In the genomic region with DNA sequence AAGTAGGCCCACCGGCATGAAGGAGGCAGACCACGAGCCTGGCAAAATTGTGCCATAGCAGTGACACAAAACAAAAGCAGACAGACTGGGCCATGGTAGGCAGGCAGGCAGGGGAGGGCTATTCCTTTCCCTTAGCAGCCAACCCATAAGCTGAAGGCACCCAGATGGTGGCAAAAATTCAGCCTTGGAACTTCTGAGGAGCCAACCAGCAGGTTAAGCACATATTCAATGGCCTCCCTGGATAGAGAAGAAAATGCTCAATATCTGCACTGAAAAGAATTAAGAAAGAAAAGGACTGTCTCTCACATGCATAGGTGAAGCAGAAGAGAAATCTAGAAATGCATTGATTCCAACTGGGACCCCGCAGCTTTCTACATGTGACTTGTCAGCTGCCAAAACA, we compare ENCODE assay signal across 22 cellular contexts. TPM values are rescaled to one million over a fixed set of nuclear protein-coding genes. Genes with fewer than 3 reads are reported as not detected.
DNase-seq lines count a peak whose midpoint lies in the region; ATAC-seq and TF ChIP-seq lines count a peak whose summit lies in the region.
"Had no signal": no experiment of that assay in that cellular context is flagged by ENCODE, and none has a peak within 500 bp of the region (broad histone marks: within the 10 kb centered on the region; RNA-seq: fewer than 3 reads in every experiment).

No MANE protein-coding gene starts in this region.

- H3F3A ChIP-seq in GM23248 (ENCODE audit: insufficient read depth): peaks cover 38% of the 10 kb centered on the region

- H3K27ac Mint-ChIP-seq in brain (peak overlapping the region; percentile 72 to 100 (median 97)), memory B cell (no peak overlapping the region)
- H3K27ac Mint-ChIP-seq: activated naive CD4-positive, alpha-beta T cell treated with anti-CD3 and anti-CD28 coated beads for 36 hours had no signal

- H3K9me2 ChIP-seq in GM23248 (ENCODE audit: insufficient read depth): no peaks in the 10 kb centered on the region

- H3K4me1 ChIP-seq in GM23248 (ENCODE audit: insufficient read depth): peaks cover 61% of the 10 kb centered on the region
- peaks cover 27 to 91% (median 61%) of the 10 kb centered on the region in 4 donors for H3K4me1 ChIP-seq in stomach

- TF ChIP-seq EP300 in stomach (IDR thresholded peaks at IDR 0.05): no peak

- no peaks in the 10 kb centered on the region for H4K20me1 ChIP-seq in GM23248 (ENCODE audit: insufficient read depth)

- peaks cover 95% of the 10 kb centered on the region for H3K4me1 Mint-ChIP-seq in brain
- H3K4me1 Mint-ChIP-seq in memory B cell: peaks cover 18% of the 10 kb centered on the region

- H3K79me2 ChIP-seq in GM23248 (ENCODE audit: insufficient read depth): peaks cover 95% of the 10 kb centered on the region

- intact Hi-C loops in stomach (cut with DNase I; ENCODE audit: low total_unique reads): no loop called here

- H3K4me2 ChIP-seq in GM23248 (ENCODE audit: unreplicated experiment): peak overlapping the region; percentile 98

- no peak for TF ChIP-seq POLR2A in stomach (IDR thresholded peaks at IDR 0.05)

- peaks cover 4% of the 10 kb centered on the region for H3K27me3 Mint-ChIP-seq in brain
- no peaks in the 10 kb centered on the region for H3K27me3 Mint-ChIP-seq in memory B cell

- H3K27ac ChIP-seq in GM23248: no peak overlapping the region
- H3K27ac ChIP-seq in stomach: peak overlapping the region in 4 of 5 donors; percentile 38 to 89 (median 66)
- H3K27ac ChIP-seq: psoas muscle, VCaP had no signal

- H2AFZ ChIP-seq in GM23248: no peak overlapping the region

- no peaks in the 10 kb centered on the region for H3K9me3 ChIP-seq in GM23248 (ENCODE audit: low read depth)
- no peaks in the 10 kb centered on the region for H3K9me3 ChIP-seq in stomach
- H3K9me3 ChIP-seq: HAP-1, psoas muscle, upper lobe of left lung had no signal

- TF ChIP-seq CTCF in brain (conservative IDR thresholded peaks at IDR 0.05) (no peak), stomach (IDR thresholded peaks at IDR 0.05) (no peak)

- 83 to 86% methylated on average over 3 of the region's 3 CpGs for WGBS in GM23248 (ENCODE audit: low coverage in 1 of 2, low lambda C conversion rate in 2 of 2, missing lambda C conversion rate in 2 of 2), 2 experiments
- 71 to 92% (median 89%) methylated on average over 3 of the region's 3 CpGs for WGBS in stomach, 5 donors

- H3K4me3 Mint-ChIP-seq in brain (peak overlapping the region; percentile 86 to 93 (median 87)), memory B cell (peak overlapping the region; percentile 30)
- H3K4me3 Mint-ChIP-seq: activated naive CD4-positive, alpha-beta T cell treated with anti-CD3 and anti-CD28 coated beads for 36 hours had no signal

- H3K27me3 ChIP-seq in GM23248 (replicated peaks; ENCODE audit: insufficient read depth): no peaks in the 10 kb centered on the region
- H3K27me3 ChIP-seq in stomach: no peaks in the 10 kb centered on the region
- H3K27me3 ChIP-seq: upper lobe of left lung had no signal

- H3K9me3 Mint-ChIP-seq in brain (no peaks in the 10 kb centered on the region), memory B cell (no peaks in the 10 kb centered on the region)
- H3K9me3 Mint-ChIP-seq: activated naive CD4-positive, alpha-beta T cell treated with anti-CD3 and anti-CD28 coated beads for 36 hours had no signal

- in situ Hi-C loops in GM23248 (cut with MboI): no loop called here

- H3K4me3 ChIP-seq in GM23248 (peak overlapping the region; percentile 75), stomach (no peak overlapping the region)
- H3K4me3 ChIP-seq: HAP-1 had no signal

- H3K36me3 Mint-ChIP-seq in brain: no peaks in the 10 kb centered on the region
- H3K36me3 Mint-ChIP-seq in memory B cell: no peaks in the 10 kb centered on the region

- DNase-seq in GM23248 (no peak), memory B cell (ENCODE audit: low spot score in 2 of 2) (no peak), stomach (no peak), HK-2 (ENCODE audit: unreplicated experiment) (no peak)
- no peak for DNase-seq in stimulated activated CD4-positive, alpha-beta T cell treated with anti-CD3 and anti-CD28 coated beads, Interleukin-2, amount 100 ng/mL, for 24 hours
- DNase-seq: activated CD4-positive, alpha-beta T cell treated with anti-CD3 and anti-CD28 coated beads, Interleukin-2, amount 50 U/mL, for 48 hours; activated naive CD4-positive, alpha-beta T cell treated with anti-CD3 and anti-CD28 coated beads for 36 hours; activated T-cell treated with anti-CD3 and anti-CD28 coated beads, Interleukin-2, amount 50 U/mL, for 1 hour; aorta; KG1; NCI-H1048; NCI-H2029; NCI-H510A treated with DMSO at 0.1 percent for 48 hours; psoas muscle; SHP77; stimulated activated CD4-positive, alpha-beta T cell treated with anti-CD3 and anti-CD28 coated beads, Interleukin-12 subunit alpha, Interleukin-12 subunit beta, amount 100 ng/mL, for 4 hours; upper lobe of left lung had no signal

- H3K9ac ChIP-seq in GM23248: peak overlapping the region; percentile 93; the same call in 1 of the 2 replicates

- ATAC-seq in memory B cell (ENCODE audit: low read depth): no peak
- ATAC-seq in HG03097 (IDR thresholded peaks at IDR 0.05; ENCODE audit: low FRiP score, unreplicated experiment): no peak
- ATAC-seq: psoas muscle had no signal

- H3K36me3 ChIP-seq in GM23248 (ENCODE audit: low read depth): no peaks in the 10 kb centered on the region
- no peaks in the 10 kb centered on the region for H3K36me3 ChIP-seq in stomach
- H3K36me3 ChIP-seq: HAP-1, upper lobe of left lung had no signal

RNA-seq across cellular contexts. Expression of a gene that starts 2.8 kb away (rescaled TPM):
- 19.6 and 24.8 TPM in 2 replicates for total RNA-seq in GM23248 (2014; rRNA removed; shearing (Covaris generic))
- polyA plus RNA-seq in GM23248 (2016; fragmentation: Nextera tagmentation; extraction: Ambion mirVana) (7.0 and 7.3 TPM in 2 replicates), brain (ENCODE audit: insufficient read depth, low read depth, low replicate concordance) (2.5 TPM), stomach (1 to 10 TPM; 3.7 to 4.0 (median 3.8) TPM)
- total RNA-seq in stomach: 10 to 100 TPM; 10.7 to 59.1 (median 42.5) TPM
- total RNA-seq: T-helper 1 cell treated with Interleukin-12 subunit alpha and Interleukin-12 subunit beta and Interleukin-4 antibody, amounts not matched to agents 30 ng/mL and 1 ng/mL, for 36 hours had no signal
